In genomic region chr9:36923025-36923625, GRCh38 we compare ENCODE assay signal across 16 cellular contexts.
DNase-seq lines count a peak whose midpoint lies in the region; ATAC-seq, FAIRE-seq and TF ChIP-seq lines count a peak whose summit lies in the region.
"Had no signal": no experiment of that assay in that cellular context is flagged by ENCODE, and none has a peak within 500 bp of the region (broad histone marks: within the 10 kb centered on the region; RNA-seq: fewer than 3 reads in every experiment).

No MANE protein-coding gene starts in this region.

- no peak for ATAC-seq in activated T-helper 17 cell treated with anti-CD3 and anti-CD28 coated beads, Interleukin-2, amount 50 U/mL, for 72 hours (replicated peaks)
- no peak for ATAC-seq in esophagus mucosa
- no peak for ATAC-seq in naive thymus-derived CD4-positive, alpha-beta T cell

- H3K27me3 Mint-ChIP-seq in activated T-helper 17 cell treated with anti-CD3 and anti-CD28 coated beads, Interleukin-2, amount 50 U/mL, for 72 hours, result peaks cover 34% of the 10 kb centered on the region
- peaks cover 0 to 24% (median 11%) of the 10 kb centered on the region in 5 donors for H3K27me3 Mint-ChIP-seq in naive thymus-derived CD4-positive, alpha-beta T cell

- FAIRE-seq in GM12891 (lab: Jason Lieb, UNC), result peak; percentile 51

- H3K4me3 ChIP-seq in sigmoid colon, result no peak overlapping the region
- no peak overlapping the region for H3K4me3 ChIP-seq in ascending aorta
- no peak overlapping the region for H3K4me3 ChIP-seq in naive thymus-derived CD4-positive, alpha-beta T cell (ENCODE audit: low read length)
- H3K4me3 ChIP-seq: HAP-1, SJCRH30 had no signal

- H3K4me3 Mint-ChIP-seq in activated T-helper 17 cell treated with anti-CD3 and anti-CD28 coated beads, Interleukin-2, amount 50 U/mL, for 72 hours, result no peak overlapping the region
- H3K4me3 Mint-ChIP-seq in naive thymus-derived CD4-positive, alpha-beta T cell, result no peak overlapping the region
- H3K4me3 Mint-ChIP-seq: CD14-positive monocyte had no signal

- 81 to 87% methylated on average over 7 of the region's 7 CpGs for WGBS in sigmoid colon, 2 donors

- peaks cover 10% of the 10 kb centered on the region for H3K4me1 Mint-ChIP-seq in activated T-helper 17 cell treated with anti-CD3 and anti-CD28 coated beads, Interleukin-2, amount 50 U/mL, for 72 hours
- H3K4me1 Mint-ChIP-seq in naive thymus-derived CD4-positive, alpha-beta T cell, result peaks cover 0 to 32% (median 0%) of the 10 kb centered on the region in 7 donors
- H3K4me1 Mint-ChIP-seq: CD14-positive monocyte had no signal

- intact Hi-C loops in sigmoid colon (cut with DNase I) (no loop called here), ascending aorta (cut with DNase I) (no loop called here)
- intact Hi-C loops in naive thymus-derived CD4-positive, alpha-beta T cell (cut with micrococcal nuclease), result no loop called here

- H3K27ac ChIP-seq in sigmoid colon (no peak overlapping the region), ascending aorta (no peak overlapping the region)
- no peak overlapping the region for H3K27ac ChIP-seq in naive thymus-derived CD4-positive, alpha-beta T cell (ENCODE audit: low read depth, low read length)
- H3K27ac ChIP-seq: SJCRH30 had no signal

- TF ChIP-seq POLR2A in GM12891 (IDR thresholded peaks at IDR 0.05; ENCODE audit: low read depth, low read length) (0 out of 2 replicates have a peak, but pooled peaks have one; percentile 33), sigmoid colon (IDR thresholded peaks at IDR 0.05) (no peak)

- TF ChIP-seq EP300 in sigmoid colon (IDR thresholded peaks at IDR 0.05), result no peak

- no peak for TF ChIP-seq CTCF in sigmoid colon (IDR thresholded peaks at IDR 0.05)
- TF ChIP-seq CTCF in ascending aorta (IDR thresholded peaks at IDR 0.05), result no peak

- CTCF ChIA-PET in naive thymus-derived CD4-positive, alpha-beta T cell (lab: Charles Lee), result no interaction called here

- DNase-seq in DMS53 (lab: John Stamatoyannopoulos, UW) (peak; percentile 13), DMS53 treated with DMSO at 0.1 percent for 48 hours (lab: John Stamatoyannopoulos, UW; ENCODE audit: unreplicated experiment) (no peak), GM12891 (ENCODE audit: insufficient read length, low spot score) (no peak), sigmoid colon (peak; percentile 48), ascending aorta (ENCODE audit: low spot score in 2 of 2) (no peak)
- no peak for DNase-seq in naive thymus-derived CD4-positive, alpha-beta T cell
- DNase-seq: 8988T, Caco-2, Kasumi-1, NCI-H2029 treated with DMSO at 0.1 percent for 48 hours, NCI-H510A treated with DMSO at 0.1 percent for 48 hours, SJCRH30 had no signal

- H3K9me3 ChIP-seq in sigmoid colon (no peaks in the 10 kb centered on the region), ascending aorta (no peaks in the 10 kb centered on the region)
- H3K9me3 ChIP-seq in naive thymus-derived CD4-positive, alpha-beta T cell (ENCODE audit: control insufficient read depth in 2 of 3, low read length in 3 of 3), result no peaks in the 10 kb centered on the region
- H3K9me3 ChIP-seq: Caco-2, HAP-1, SJCRH30 had no signal

- POLR2A ChIA-PET in naive thymus-derived CD4-positive, alpha-beta T cell (lab: Charles Lee), result no interaction called here

- H3K27me3 ChIP-seq in sigmoid colon (peaks cover 0 to 8% (median 0%) of the 10 kb centered on the region in 3 donors), ascending aorta (no peaks in the 10 kb centered on the region)
- no peaks in the 10 kb centered on the region for H3K27me3 ChIP-seq in naive thymus-derived CD4-positive, alpha-beta T cell (ENCODE audit: control insufficient read depth in 2 of 2, insufficient read depth in 2 of 2, low read length in 2 of 2)
- H3K27me3 ChIP-seq: SJCRH30 had no signal

- H3K36me3 ChIP-seq in sigmoid colon (no peaks in the 10 kb centered on the region), ascending aorta (no peaks in the 10 kb centered on the region)
- H3K36me3 ChIP-seq in naive thymus-derived CD4-positive, alpha-beta T cell (ENCODE audit: control insufficient read depth in 2 of 3, insufficient read depth in 3 of 3, low read length in 3 of 3), result no peaks in the 10 kb centered on the region
- H3K36me3 ChIP-seq: HAP-1, SJCRH30 had no signal

- H3K27ac Mint-ChIP-seq in activated T-helper 17 cell treated with anti-CD3 and anti-CD28 coated beads, Interleukin-2, amount 50 U/mL, for 72 hours, result peak overlapping the region; percentile 62
- H3K27ac Mint-ChIP-seq in naive thymus-derived CD4-positive, alpha-beta T cell, result no peak overlapping the region
- H3K27ac Mint-ChIP-seq: CD14-positive monocyte had no signal

- H3K9me3 Mint-ChIP-seq in activated T-helper 17 cell treated with anti-CD3 and anti-CD28 coated beads, Interleukin-2, amount 50 U/mL, for 72 hours, result no peaks in the 10 kb centered on the region
- H3K9me3 Mint-ChIP-seq in naive thymus-derived CD4-positive, alpha-beta T cell, result peaks cover 0 to 4% (median 0%) of the 10 kb centered on the region in 11 donors

- H3K36me3 Mint-ChIP-seq in activated T-helper 17 cell treated with anti-CD3 and anti-CD28 coated beads, Interleukin-2, amount 50 U/mL, for 72 hours (ENCODE audit: low read depth), result no peaks in the 10 kb centered on the region
- H3K36me3 Mint-ChIP-seq in naive thymus-derived CD4-positive, alpha-beta T cell, result no peaks in the 10 kb centered on the region
- H3K36me3 Mint-ChIP-seq: CD14-positive monocyte had no signal

- H3K4me1 ChIP-seq in sigmoid colon (no peaks in the 10 kb centered on the region), ascending aorta (no peaks in the 10 kb centered on the region)
- H3K4me1 ChIP-seq in naive thymus-derived CD4-positive, alpha-beta T cell (ENCODE audit: control insufficient read depth in 2 of 2, insufficient read depth in 2 of 2, low read length in 2 of 2), result no peaks in the 10 kb centered on the region
- H3K4me1 ChIP-seq: HAP-1, SJCRH30 had no signal

TF ChIP-seq in GM12891, 5 proteins besides CTCF, POLR2A, EP300 and RAD21:
- TF ChIP-seq POU2F2 (IDR thresholded peaks at IDR 0.05; ENCODE audit: low read depth, low read length), result no peak
- TF ChIP-seq SPI1 (IDR thresholded peaks at IDR 0.05; ENCODE audit: low read depth, low read length), result no peak
- no peak for TF ChIP-seq TAF1 (IDR thresholded peaks at IDR 0.05; ENCODE audit: low read depth, low read length)
- TF ChIP-seq POLR2AphosphoS5 (IDR thresholded peaks at IDR 0.05; ENCODE audit: low read depth, low read length), result no peak
- no peak for TF ChIP-seq PAX5 (IDR thresholded peaks at IDR 0.05; ENCODE audit: insufficient read depth, low read length, severe bottlenecking)

Comparison
In these comparisons a context has a peak if more than half of its experiments do, and no peak if none do; other contexts are left out.
1. DNase-seq: peak in DMS53 (single experiment) and sigmoid colon (single experiment); none in DMS53 treated with DMSO at 0.1 percent for 48 hours (single experiment), GM12891 (single experiment), ascending aorta (0 of 2) and naive thymus-derived CD4-positive, alpha-beta T cell (0 of 9).